8 cellular contexts compared by ENCODE assay signal in genomic region chr17:62138676-62139121, GRCh38.
DNase-seq lines count a peak whose midpoint lies in the region; ATAC-seq and TF ChIP-seq lines count a peak whose summit lies in the region.
"Not testable (repeated sequence)": the region's sequence is repeated elsewhere in the genome, so short reads cannot be mapped to it uniquely, and the experiment has no call there.

No MANE protein-coding gene starts in this region.

- H3K9ac ChIP-seq in GM23248, result not testable (repeated sequence)

- H3K27ac Mint-ChIP-seq in activated B cell treated with CpG ODN at 0.5 μM for 24 hours; activated naive CD4-positive, alpha-beta T cell treated with anti-CD3 and anti-CD28 coated beads, Interleukin-2, amount 10 ng/mL, durations not matched to agents 7 days and 5 days: not testable (repeated sequence)

- H3F3A ChIP-seq in GM23248 (ENCODE audit: insufficient read depth), result not testable (repeated sequence)

- H4K20me1 ChIP-seq in GM23248 (ENCODE audit: insufficient read depth), result not testable (repeated sequence)

- not testable (repeated sequence) for H3K27ac ChIP-seq in A673 (ENCODE audit: low read depth, low read length, poor library complexity, severe bottlenecking); GM23248

- intact Hi-C loops in A673 (cut with micrococcal nuclease; ENCODE audit: unreplicated experiment); activated B cell treated with CpG ODN at 0.5 μM for 24 hours (cut with micrococcal nuclease): not testable (repeated sequence)

- H3K9me3 ChIP-seq in A673 (ENCODE audit: low read depth, low read length, poor library complexity, severe bottlenecking); GM23248 (ENCODE audit: low read depth): not testable (repeated sequence)

- ATAC-seq in activated B cell treated with CpG ODN at 0.5 μM for 24 hours (ENCODE audit: low read depth), result peak; percentile 40
- peak; percentile 13 for ATAC-seq in left lobe of liver

- not testable (repeated sequence) for BruUV-seq in A673 (replicated peaks; lab: Mats Ljungman, UMichigan)

- 5 to 11% methylated on average over 24 to 30 of the region's 31 CpGs for WGBS in GM23248 (ENCODE audit: low coverage in 1 of 2, low lambda C conversion rate in 2 of 2, missing lambda C conversion rate in 2 of 2), 2 experiments

- not testable (repeated sequence) for H3K79me2 ChIP-seq in GM23248 (ENCODE audit: insufficient read depth)

- peak overlapping the region; percentile 32 for H3K4me3 Mint-ChIP-seq in activated B cell treated with CpG ODN at 0.5 μM for 24 hours
- H3K4me3 Mint-ChIP-seq in activated naive CD4-positive, alpha-beta T cell treated with anti-CD3 and anti-CD28 coated beads, Interleukin-2, amount 10 ng/mL, durations not matched to agents 7 days and 5 days, result peak overlapping the region; percentile 41

- not testable (repeated sequence) for H3K36me3 Mint-ChIP-seq in activated B cell treated with CpG ODN at 0.5 μM for 24 hours (ENCODE audit: low read depth); activated naive CD4-positive, alpha-beta T cell treated with anti-CD3 and anti-CD28 coated beads, Interleukin-2, amount 10 ng/mL, durations not matched to agents 7 days and 5 days

- not testable (repeated sequence) for H3K36me3 ChIP-seq in A673 (ENCODE audit: insufficient read depth, low read length, poor library complexity, severe bottlenecking); GM23248 (ENCODE audit: low read depth)

- H3K4me3 ChIP-seq in A673 (ENCODE audit: low read depth, low read length, poor library complexity, severe bottlenecking), result peak overlapping the region; percentile 31
- H3K4me3 ChIP-seq in GM23248, result not testable (repeated sequence)

- in situ Hi-C loops in GM23248 (cut with MboI), result not testable (repeated sequence)

- POLR2A ChIA-PET in A673 (lab: Charles Lee; ENCODE audit: low non-redundant PET); activated B cell treated with CpG ODN at 0.5 μM for 24 hours (lab: Charles Lee): not testable (repeated sequence)

- peak; percentile 16 for DNase-seq in A673 (ENCODE audit: low spot score)
- peak; percentile 26 for DNase-seq in GM23248
- peak; percentile 49 for DNase-seq in NCI-H2171 treated with DMSO at 0.1 percent for 48 hours (lab: John Stamatoyannopoulos, UW)
- not testable (repeated sequence) for DNase-seq in activated B cell treated with CpG ODN at 0.5 μM for 24 hours; left lobe of liver (ENCODE audit: low spot score)
- DNase-seq in activated naive CD4-positive, alpha-beta T cell treated with anti-CD3 and anti-CD28 coated beads, Interleukin-2, amount 10 ng/mL, durations not matched to agents 7 days and 5 days, result peak; percentile 22
- peak; percentile 6 for DNase-seq in dermis blood vessel endothelial cell
- DNase-seq in stimulated activated CD4-positive, alpha-beta T cell treated with anti-CD3 and anti-CD28 coated beads, Interleukin-4, amount 100 ng/mL, for 1 hour, result peak; percentile 10

- TF ChIP-seq CTCF in A673 (conservative IDR thresholded peaks at IDR 0.05; ENCODE audit: low read depth, low read length); activated B cell treated with CpG ODN at 0.5 μM for 24 hours (IDR thresholded peaks at IDR 0.05): not testable (repeated sequence)

- peaks cover 27% of the 10 kb centered on the region for H3K27me3 Mint-ChIP-seq in activated B cell treated with CpG ODN at 0.5 μM for 24 hours
- peaks cover 56% of the 10 kb centered on the region for H3K27me3 Mint-ChIP-seq in activated naive CD4-positive, alpha-beta T cell treated with anti-CD3 and anti-CD28 coated beads, Interleukin-2, amount 10 ng/mL, durations not matched to agents 7 days and 5 days

- not testable (repeated sequence) for H3K4me1 Mint-ChIP-seq in activated B cell treated with CpG ODN at 0.5 μM for 24 hours; activated naive CD4-positive, alpha-beta T cell treated with anti-CD3 and anti-CD28 coated beads, Interleukin-2, amount 10 ng/mL, durations not matched to agents 7 days and 5 days

- not testable (repeated sequence) for H3K27me3 ChIP-seq in A673 (replicated peaks; ENCODE audit: insufficient read depth, low read depth, low read length, poor library complexity)
- peaks cover 16% of the 10 kb centered on the region for H3K27me3 ChIP-seq in GM23248 (replicated peaks; ENCODE audit: insufficient read depth)

- H3K9me2 ChIP-seq in GM23248 (ENCODE audit: insufficient read depth), result not testable (repeated sequence)

- H3K4me1 ChIP-seq in A673 (ENCODE audit: insufficient read depth, low read length, poor library complexity, severe bottlenecking); GM23248 (ENCODE audit: insufficient read depth): not testable (repeated sequence)

- H3K4me2 ChIP-seq in GM23248 (ENCODE audit: unreplicated experiment), result not testable (repeated sequence)

- H3K9me3 Mint-ChIP-seq in activated B cell treated with CpG ODN at 0.5 μM for 24 hours; activated naive CD4-positive, alpha-beta T cell treated with anti-CD3 and anti-CD28 coated beads, Interleukin-2, amount 10 ng/mL, durations not matched to agents 7 days and 5 days: not testable (repeated sequence)

- CTCF ChIA-PET in A673 (lab: Charles Lee), result interaction anchor here (0.9 kb wide), 1 partner anchor 29 kb away, joined by 4 read pairs; no protein-coding TSS in a partner anchor
- CTCF ChIA-PET in activated B cell treated with CpG ODN at 0.5 μM for 24 hours (lab: Charles Lee), result not testable (repeated sequence)
- CTCF ChIA-PET in activated naive CD4-positive, alpha-beta T cell treated with anti-CD3 and anti-CD28 coated beads, Interleukin-2, amount 10 ng/mL, durations not matched to agents 7 days and 5 days (lab: Charles Lee), result interaction anchor here (0.6 kb wide), 1 partner anchor 755 kb away, joined by 4 read pairs; no protein-coding TSS in a partner anchor

- not testable (repeated sequence) for H2AFZ ChIP-seq in GM23248
